In genomic region chr5:42880621-42881020, GRCh38 we compare ENCODE assay signal across 19 cellular contexts.
"Had no signal": no experiment of that assay in that cellular context is flagged by ENCODE, and none has a peak within 500 bp of the region (broad histone marks: within the 10 kb centered on the region; RNA-seq: fewer than 3 reads in every experiment).

No MANE protein-coding gene starts in this region.

- H3K9ac ChIP-seq: parathyroid adenoma had no signal

- H3K79me2 ChIP-seq: parathyroid adenoma had no signal

- DNase-seq: dermis blood vessel endothelial cell; esophagus squamous epithelium; heart left ventricle; hypothalamus; kidney glomerular epithelial cell; mammary epithelial cell; naive thymus-derived CD4-positive, alpha-beta T cell; nephron progenitor cell; stimulated activated CD4-positive, alpha-beta T cell treated with anti-CD3 and anti-CD28 coated beads, Interleukin-12 subunit alpha, Interleukin-12 subunit beta, amount 100 ng/mL, for 4 hours; stimulated activated naive CD4-positive, alpha-beta T cell; stomach; substantia nigra; trophoblast cell had no signal

- H3K4me1 ChIP-seq: prostate gland had no signal

- H3K9me3 ChIP-seq: esophagus squamous epithelium, heart left ventricle, prostate gland, stomach, thoracic aorta had no signal

- H3K27ac ChIP-seq: parathyroid adenoma, prostate gland, thoracic aorta had no signal

- ATAC-seq: heart left ventricle; naive thymus-derived CD4-positive, alpha-beta T cell had no signal

- H3K27me3 ChIP-seq: esophagus squamous epithelium, heart left ventricle, stomach had no signal

- FAIRE-seq: frontal cortex, islet of Langerhans had no signal

- H3K4me3 ChIP-seq: esophagus squamous epithelium, heart left ventricle, prostate gland, skin epidermis, stomach, thoracic aorta had no signal

- H2AFZ ChIP-seq: parathyroid adenoma had no signal

- H3K36me3 ChIP-seq: esophagus squamous epithelium, heart left ventricle, prostate gland, stomach, thoracic aorta had no signal
